8 cellular contexts compared by ENCODE assay signal in genomic region chr1:167935252-167936067, GRCh38. TPM values are rescaled to one million over a fixed set of nuclear protein-coding genes. Genes with fewer than 3 reads are reported as not detected.
A peak's percentile ranks its signal among the peaks of the same experiment; 100 is the strongest.
DNase-seq lines count a peak whose midpoint lies in the region; FAIRE-seq and TF ChIP-seq lines count a peak whose summit lies in the region.

No MANE protein-coding gene starts in this region.

- peak overlapping the region; percentile 96 to 100 (median 100) for H3K27ac Mint-ChIP-seq in brain

- H3K9me3 Mint-ChIP-seq in brain: no peaks in the 10 kb centered on the region

- peak; percentile 94 for TF ChIP-seq POLR2A in H54 (IDR thresholded peaks at IDR 0.05; ENCODE audit: low read depth, low read length)

- no peak for FAIRE-seq in H54 (lab: Jason Lieb, UNC)

- H3K36me3 Mint-ChIP-seq in brain: no peaks in the 10 kb centered on the region

- peak; percentile 53 for DNase-seq in GM12865 (ENCODE audit: low read depth)
- DNase-seq in H54 (ENCODE audit: insufficient read length, low spot score): peak; percentile 18
- DNase-seq in Kasumi-1 (lab: John Stamatoyannopoulos, UW): peak; percentile 53 to 62
- peak; percentile 57 for DNase-seq in SKM-1 treated with dmso at 0.1 percent for 144 hours (lab: John Stamatoyannopoulos, UW; ENCODE audit: unreplicated experiment)
- DNase-seq in inferior parietal cortex (ENCODE audit: extremely low spot score): peak; percentile 61
- DNase-seq in stimulated activated CD4-positive, alpha-beta T cell treated with anti-CD3 and anti-CD28 coated beads, Interleukin-12 subunit alpha, Interleukin-12 subunit beta, amount 100 ng/mL, for 4 hours: peak; percentile 13
- no peak for DNase-seq in NCI-H2029 treated with DMSO at 0.1 percent for 48 hours (lab: John Stamatoyannopoulos, UW)

- H3K4me3 ChIP-seq in GM12865 (ENCODE audit: low read depth, low read length): peak overlapping the region; percentile 70

- TF ChIP-seq CTCF in GM12865 (IDR thresholded peaks at IDR 0.05; ENCODE audit: insufficient read depth, low read depth, low read length, missing control alignments): no peak
- no peak for TF ChIP-seq CTCF in brain (conservative IDR thresholded peaks at IDR 0.05)

- peaks cover 9% of the 10 kb centered on the region for H3K27me3 Mint-ChIP-seq in brain

- H3K4me3 Mint-ChIP-seq in brain: peak overlapping the region; percentile 92 to 99 (median 97)

- peaks cover 50% of the 10 kb centered on the region for H3K4me1 Mint-ChIP-seq in brain

RNA-seq across cellular contexts. Expression of gene DCAF6, which starts 1.0 kb away (rescaled TPM):
- 19.0 TPM for polyA plus RNA-seq in brain (ENCODE audit: insufficient read depth, low read depth, low replicate concordance)

RNA-seq across cellular contexts. Expression of gene MPC2, which starts 1.4 kb away (rescaled TPM):
- 77.0 TPM for polyA plus RNA-seq in brain (ENCODE audit: insufficient read depth, low read depth, low replicate concordance)

RNA-seq across cellular contexts. Expression of gene ADCY10, which starts 21.5 kb away (rescaled TPM):
- not detected for polyA plus RNA-seq in brain (ENCODE audit: insufficient read depth, low read depth, low replicate concordance)
